Comparison of ENCODE assay signal across 8 cellular contexts in the genomic region with DNA sequence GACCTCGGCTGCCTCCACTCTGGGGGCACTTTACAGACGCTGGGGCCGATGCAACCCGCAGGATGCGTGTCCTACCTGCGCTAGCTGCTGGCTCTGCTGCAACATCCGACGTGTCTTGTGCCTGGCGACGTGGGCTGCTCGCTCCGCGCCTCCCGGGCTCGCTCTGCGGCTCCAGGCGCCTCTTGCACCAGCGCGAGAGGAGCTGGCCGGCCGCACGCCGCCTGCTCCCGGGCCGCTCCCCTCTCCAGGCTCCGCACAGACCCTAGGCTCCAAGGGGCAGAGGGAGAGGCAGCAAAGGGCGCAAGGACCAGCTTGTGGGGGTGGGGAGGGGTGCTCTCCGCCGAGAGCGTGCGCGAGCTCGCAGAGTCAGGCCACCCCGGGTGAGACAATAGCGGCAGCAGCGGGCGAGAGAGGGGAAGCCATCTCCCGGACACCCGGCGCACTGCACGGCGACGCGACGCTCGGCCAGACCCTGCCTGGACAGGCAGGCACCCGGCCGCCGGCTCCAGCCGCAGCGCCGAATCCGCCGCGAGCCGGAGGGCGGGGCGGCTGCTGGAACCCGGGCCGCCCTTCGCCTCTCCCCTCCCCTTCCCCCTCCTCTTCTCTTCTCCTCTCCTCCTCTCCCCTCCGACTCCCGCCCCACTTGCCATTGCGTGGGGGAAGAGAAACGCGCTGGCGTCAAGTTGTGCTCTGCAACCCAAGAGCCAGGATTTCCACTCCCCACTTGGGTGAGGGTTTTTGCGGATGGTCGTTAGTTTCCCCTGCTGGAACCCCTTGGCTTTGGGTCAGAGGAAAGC. TPM values are rescaled to one million over a fixed set of nuclear protein-coding genes. Genes with fewer than 3 reads are reported as not detected.
DNase-seq lines count a peak whose midpoint lies in the region; ATAC-seq lines count a peak whose summit lies in the region.

A gene with protein sequence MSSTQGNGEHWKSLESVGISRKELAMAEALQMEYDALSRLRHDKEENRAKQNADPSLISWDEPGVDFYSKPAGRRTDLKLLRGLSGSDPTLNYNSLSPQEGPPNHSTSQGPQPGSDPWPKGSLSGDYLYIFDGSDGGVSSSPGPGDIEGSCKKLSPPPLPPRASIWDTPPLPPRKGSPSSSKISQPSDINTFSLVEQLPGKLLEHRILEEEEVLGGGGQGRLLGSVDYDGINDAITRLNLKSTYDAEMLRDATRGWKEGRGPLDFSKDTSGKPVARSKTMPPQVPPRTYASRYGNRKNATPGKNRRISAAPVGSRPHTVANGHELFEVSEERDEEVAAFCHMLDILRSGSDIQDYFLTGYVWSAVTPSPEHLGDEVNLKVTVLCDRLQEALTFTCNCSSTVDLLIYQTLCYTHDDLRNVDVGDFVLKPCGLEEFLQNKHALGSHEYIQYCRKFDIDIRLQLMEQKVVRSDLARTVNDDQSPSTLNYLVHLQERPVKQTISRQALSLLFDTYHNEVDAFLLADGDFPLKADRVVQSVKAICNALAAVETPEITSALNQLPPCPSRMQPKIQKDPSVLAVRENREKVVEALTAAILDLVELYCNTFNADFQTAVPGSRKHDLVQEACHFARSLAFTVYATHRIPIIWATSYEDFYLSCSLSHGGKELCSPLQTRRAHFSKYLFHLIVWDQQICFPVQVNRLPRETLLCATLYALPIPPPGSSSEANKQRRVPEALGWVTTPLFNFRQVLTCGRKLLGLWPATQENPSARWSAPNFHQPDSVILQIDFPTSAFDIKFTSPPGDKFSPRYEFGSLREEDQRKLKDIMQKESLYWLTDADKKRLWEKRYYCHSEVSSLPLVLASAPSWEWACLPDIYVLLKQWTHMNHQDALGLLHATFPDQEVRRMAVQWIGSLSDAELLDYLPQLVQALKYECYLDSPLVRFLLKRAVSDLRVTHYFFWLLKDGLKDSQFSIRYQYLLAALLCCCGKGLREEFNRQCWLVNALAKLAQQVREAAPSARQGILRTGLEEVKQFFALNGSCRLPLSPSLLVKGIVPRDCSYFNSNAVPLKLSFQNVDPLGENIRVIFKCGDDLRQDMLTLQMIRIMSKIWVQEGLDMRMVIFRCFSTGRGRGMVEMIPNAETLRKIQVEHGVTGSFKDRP (N-terminal part only) (minus strand): TSS at position 525 of the 797 bp plus-strand sequence. CDS start 25,003 bp downstream, outside the sequence.

- peaks cover 4% of the 10 kb centered on the region for H3K36me3 Mint-ChIP-seq in activated CD8-positive, alpha-beta T cell treated with anti-CD3 and anti-CD28 coated beads, Interleukin-2, amount 10 ng/mL, durations not matched to agents 7 days and 5 days (ENCODE audit: low read depth)

- DNase-seq in COLO829 (ENCODE audit: low spot score), result peak; percentile 89
- DNase-seq in NCI-H774 (lab: John Stamatoyannopoulos, UW), result peak; percentile 59
- peak; percentile 80 for DNase-seq in activated CD8-positive, alpha-beta T cell treated with anti-CD3 and anti-CD28 coated beads, Interleukin-2, amount 10 ng/mL, durations not matched to agents 7 days and 5 days
- peak; percentile 53 for DNase-seq in effector CD8-positive, alpha-beta T cell (lab: John Stamatoyannopoulos, UW)
- DNase-seq in medulla oblongata (ENCODE audit: extremely low spot score), result peak; percentile 93
- peak; percentile 56 for DNase-seq in stimulated activated CD8-positive, alpha-beta memory T cell treated with anti-CD3 and anti-CD28 coated beads, Interleukin-12 subunit alpha, Interleukin-12 subunit beta, amount 100 ng/mL, for 4 hours (ENCODE audit: low read depth)

- peak within 1 kb of the TSS; percentile 77 for H3K4me3 Mint-ChIP-seq in activated CD8-positive, alpha-beta T cell treated with anti-CD3 and anti-CD28 coated beads, Interleukin-2, amount 10 ng/mL, durations not matched to agents 7 days and 5 days

- peak within 1 kb of the TSS; percentile 89 for H3K27ac Mint-ChIP-seq in activated CD8-positive, alpha-beta T cell treated with anti-CD3 and anti-CD28 coated beads, Interleukin-2, amount 10 ng/mL, durations not matched to agents 7 days and 5 days

- POLR2A ChIA-PET in activated CD8-positive, alpha-beta T cell treated with anti-CD3 and anti-CD28 coated beads, Interleukin-2, amount 10 ng/mL, durations not matched to agents 7 days and 5 days (lab: Charles Lee), result interaction anchor here (0.8 to 3.4 kb wide), 15 partner anchors 9 to 93 kb away, joined by 3 to 27 read pairs (median 5); a partner anchor contains a TSS

- no peaks in the 10 kb centered on the region for H3K9me3 Mint-ChIP-seq in activated CD8-positive, alpha-beta T cell treated with anti-CD3 and anti-CD28 coated beads, Interleukin-2, amount 10 ng/mL, durations not matched to agents 7 days and 5 days (ENCODE audit: insufficient read depth)

- peaks cover 58% of the 10 kb centered on the region for H3K4me1 Mint-ChIP-seq in activated CD8-positive, alpha-beta T cell treated with anti-CD3 and anti-CD28 coated beads, Interleukin-2, amount 10 ng/mL, durations not matched to agents 7 days and 5 days (ENCODE audit: low read depth)

- CTCF ChIA-PET in activated CD8-positive, alpha-beta T cell treated with anti-CD3 and anti-CD28 coated beads, Interleukin-2, amount 10 ng/mL, durations not matched to agents 7 days and 5 days (lab: Charles Lee), result interaction anchor here (0.8 to 18.9 kb wide), 18 partner anchors 8 to 735 kb away, joined by 3 to 1090 read pairs (median 6); no protein-coding TSS in a partner anchor

- peak; percentile 85 for ATAC-seq in GM19438 (IDR thresholded peaks at IDR 0.05; ENCODE audit: low read depth, unreplicated experiment)
- ATAC-seq in HG03571 (IDR thresholded peaks at IDR 0.05; ENCODE audit: unreplicated experiment), result peak; percentile 76
- ATAC-seq in activated CD8-positive, alpha-beta T cell treated with anti-CD3 and anti-CD28 coated beads, Interleukin-2, amount 10 ng/mL, durations not matched to agents 7 days and 5 days, result peak; percentile 86

- peaks cover 2% of the 10 kb centered on the region for H3K27me3 Mint-ChIP-seq in activated CD8-positive, alpha-beta T cell treated with anti-CD3 and anti-CD28 coated beads, Interleukin-2, amount 10 ng/mL, durations not matched to agents 7 days and 5 days (ENCODE audit: low read depth)

RNA-seq across cellular contexts. Expression of the gene that starts here (rescaled TPM):
- total RNA-seq in activated CD8-positive, alpha-beta T cell treated with anti-CD3 and anti-CD28 coated beads, Interleukin-2, amount 10 ng/mL, durations not matched to agents 7 days and 5 days, result 10 to 100 TPM; 26.2 to 28.4 TPM

Comparison
In these comparisons a context has a peak if more than half of its experiments do, and no peak if none do; other contexts are left out.
1. Peak in every context shown above with its lines: DNase-seq and ATAC-seq.